In genomic region chr4:104909376-104909775, GRCh38 we compare ENCODE assay signal across 37 cellular contexts.
"Had no signal": no experiment of that assay in that cellular context is flagged by ENCODE, and none has a peak within 500 bp of the region (broad histone marks: within the 10 kb centered on the region; RNA-seq: fewer than 3 reads in every experiment).

No MANE protein-coding gene starts in this region.

- H3K4me1 Mint-ChIP-seq: activated B cell treated with CpG ODN at 0.5 μM for 24 hours; activated CD4-positive, alpha-beta T cell treated with anti-CD3 and anti-CD28 coated beads, Interleukin-2, amount 10 ng/mL, durations not matched to agents 24 days and 14 days; activated naive CD8-positive, alpha-beta T cell treated with anti-CD3 and anti-CD28 coated beads for 36 hours; activated T-helper 17 cell treated with anti-CD3 and anti-CD28 coated beads, Interleukin-2, amount 50 U/mL, for 72 hours had no signal

- H3K27ac Mint-ChIP-seq: activated B cell treated with CpG ODN at 0.5 μM for 24 hours; activated CD4-positive, alpha-beta memory T cell treated with anti-CD3 and anti-CD28 coated beads for 36 hours; activated CD4-positive, alpha-beta T cell treated with anti-CD3 and anti-CD28 coated beads, Interleukin-2, amount 10 ng/mL, durations not matched to agents 24 days and 14 days; activated CD8-positive, alpha-beta T cell treated with anti-CD3 and anti-CD28 coated beads for 36 hours; activated naive CD4-positive, alpha-beta T cell treated with anti-CD3 and anti-CD28 coated beads for 36 hours; activated naive CD4-positive, alpha-beta T cell treated with anti-CD3 and anti-CD28 coated beads, Interleukin-2, amount 50 U/mL, for 72 hours; activated naive CD8-positive, alpha-beta T cell treated with anti-CD3 and anti-CD28 coated beads for 36 hours; activated T-cell treated with anti-CD3 and anti-CD28 coated beads, Interleukin-2, amount 50 U/mL, for 72 hours; activated T-helper 1 cell treated with anti-CD3 and anti-CD28 coated beads, Interleukin-12 subunit alpha, Interleukin-12 subunit beta, Interleukin-2, Interleukin-4 antibody, amounts not matched to agents 30 ng/mL and 10 ng/mL and 1 ng/mL, durations not matched to agents 14 hours and 24 hours and 36 hours; activated T-helper 17 cell treated with anti-CD3 and anti-CD28 coated beads, Interleukin-2, amount 50 U/mL, for 72 hours; T-helper 1 cell treated with Interleukin-12 subunit alpha and Interleukin-12 subunit beta and Interleukin-4 antibody, amounts not matched to agents 30 μg/mL and 1 μg/mL, for 36 hours; T-helper 2 cell treated with Interferon-gamma antibody and Interleukin-4, amounts not matched to agents 5 μg/mL and 100 μg/mL, for 36 hours had no signal

- H3K9me3 Mint-ChIP-seq: activated CD4-positive, alpha-beta memory T cell treated with anti-CD3 and anti-CD28 coated beads for 36 hours; activated T-cell treated with anti-CD3 and anti-CD28 coated beads, Interleukin-2, amount 50 U/mL, for 4 hours; T-helper 1 cell treated with Interleukin-12 subunit alpha and Interleukin-12 subunit beta and Interleukin-4 antibody, amounts not matched to agents 30 μg/mL and 1 μg/mL, for 36 hours; T-helper 2 cell treated with Interferon-gamma antibody and Interleukin-4, amounts not matched to agents 5 μg/mL and 100 μg/mL, for 36 hours had no signal

- H3K27ac ChIP-seq: adrenal gland, body of pancreas, brain microvascular endothelial cell, breast epithelium, VCaP had no signal

- FAIRE-seq: astrocyte, TTC549 had no signal

- H3K4me3 Mint-ChIP-seq: activated B cell treated with CpG ODN at 0.5 μM for 24 hours; activated CD4-positive, alpha-beta memory T cell treated with anti-CD3 and anti-CD28 coated beads for 36 hours; activated CD4-positive, alpha-beta T cell treated with anti-CD3 and anti-CD28 coated beads, Interleukin-2, amount 10 ng/mL, durations not matched to agents 24 days and 14 days; activated CD8-positive, alpha-beta T cell treated with anti-CD3 and anti-CD28 coated beads for 36 hours; activated naive CD4-positive, alpha-beta T cell treated with anti-CD3 and anti-CD28 coated beads for 36 hours; activated naive CD8-positive, alpha-beta T cell treated with anti-CD3 and anti-CD28 coated beads for 36 hours; activated T-cell treated with anti-CD3 and anti-CD28 coated beads, Interleukin-2, amount 50 U/mL, for 4 hours; activated T-cell treated with anti-CD3 and anti-CD28 coated beads, Interleukin-2, amount 50 U/mL, for 72 hours; activated T-helper 1 cell treated with anti-CD3 and anti-CD28 coated beads, Interleukin-12 subunit alpha, Interleukin-12 subunit beta, Interleukin-2, Interleukin-4 antibody, amounts not matched to agents 30 ng/mL and 10 ng/mL and 1 ng/mL, durations not matched to agents 14 hours and 24 hours and 36 hours; activated T-helper 17 cell treated with anti-CD3 and anti-CD28 coated beads, Interleukin-2, amount 50 U/mL, for 72 hours; T-helper 1 cell treated with Interleukin-12 subunit alpha and Interleukin-12 subunit beta and Interleukin-4 antibody, amounts not matched to agents 30 μg/mL and 1 μg/mL, for 36 hours; T-helper 2 cell treated with Interferon-gamma antibody and Interleukin-4, amounts not matched to agents 5 μg/mL and 100 μg/mL, for 36 hours had no signal

- H3K36me3 ChIP-seq: adrenal gland, brain microvascular endothelial cell, breast epithelium had no signal

- ATAC-seq: activated CD8-positive, alpha-beta T cell treated with anti-CD3 and anti-CD28 coated beads for 36 hours; activated naive CD4-positive, alpha-beta T cell treated with anti-CD3 and anti-CD28 coated beads, Interleukin-2, amount 50 U/mL, for 72 hours; activated T-cell treated with anti-CD3 and anti-CD28 coated beads, Interleukin-2, amount 50 U/mL, for 4 hours; activated T-cell treated with anti-CD3 and anti-CD28 coated beads, Interleukin-2, amount 50 U/mL, for 72 hours; activated T-helper 17 cell treated with anti-CD3 and anti-CD28 coated beads, Interleukin-2, amount 50 U/mL, for 72 hours; body of pancreas had no signal

- H3K36me3 Mint-ChIP-seq: activated CD4-positive, alpha-beta memory T cell treated with anti-CD3 and anti-CD28 coated beads for 36 hours; activated naive CD4-positive, alpha-beta T cell treated with anti-CD3 and anti-CD28 coated beads, Interleukin-2, amount 50 U/mL, for 72 hours had no signal

- H3K4me3 ChIP-seq: adrenal gland, body of pancreas, breast epithelium had no signal

- H3K4me1 ChIP-seq: adrenal gland, body of pancreas, breast epithelium had no signal

- H3K27me3 Mint-ChIP-seq: activated B cell treated with CpG ODN at 0.5 μM for 24 hours; activated CD4-positive, alpha-beta memory T cell treated with anti-CD3 and anti-CD28 coated beads for 36 hours; activated CD8-positive, alpha-beta T cell treated with anti-CD3 and anti-CD28 coated beads for 36 hours; activated naive CD8-positive, alpha-beta T cell treated with anti-CD3 and anti-CD28 coated beads for 36 hours had no signal

- DNase-seq: activated B cell treated with CpG ODN at 0.5 μM for 24 hours; activated CD4-positive, alpha-beta memory T cell treated with anti-CD3 and anti-CD28 coated beads for 36 hours; activated CD4-positive, alpha-beta T cell treated with anti-CD3 and anti-CD28 coated beads for 4 hours; activated CD4-positive, alpha-beta T cell treated with anti-CD3 and anti-CD28 coated beads, Interleukin-2, amount 10 ng/mL, durations not matched to agents 24 days and 14 days; activated CD4-positive, alpha-beta T cell treated with anti-CD3 and anti-CD28 coated beads, Interleukin-2, amount 50 U/mL, for 1 hour; activated CD4-positive, alpha-beta T cell treated with anti-CD3 and anti-CD28 coated beads, Interleukin-2, amount 50 U/mL, for 4 hours; activated CD4-positive, CD25-positive, alpha-beta regulatory T cell treated with anti-CD3 and anti-CD28 coated beads, Interleukin-2, amount 50 U/mL, for 72 hours; activated CD8-positive, alpha-beta memory T cell treated with anti-CD3 and anti-CD28 coated beads, Interleukin-2, amount 50 U/mL, for 4 hours; activated CD8-positive, alpha-beta T cell treated with anti-CD3 and anti-CD28 coated beads for 36 hours; activated effector memory CD4-positive, alpha-beta T cell treated with anti-CD3 and anti-CD28 coated beads, Interleukin-2, amount 50 U/mL, for 16 hours; activated gamma-delta T cell treated with Interleukin-2 at 50 U/mL for 16 hours; activated naive CD4-positive, alpha-beta T cell; activated naive CD4-positive, alpha-beta T cell treated with anti-CD3 and anti-CD28 coated beads for 36 hours; activated naive CD4-positive, alpha-beta T cell treated with anti-CD3 and anti-CD28 coated beads, Interleukin-2, amount 50 U/mL, for 16 hours; activated naive CD8-positive, alpha-beta T cell treated with anti-CD3 and anti-CD28 coated beads for 36 hours; activated T-cell treated with anti-CD3 and anti-CD28 coated beads for 4 hours; activated T-cell treated with anti-CD3 and anti-CD28 coated beads, Interleukin-2, amount 50 U/mL, for 1 hour; activated T-cell treated with anti-CD3 and anti-CD28 coated beads, Interleukin-2, amount 50 U/mL, for 4 hours; activated T-cell treated with anti-CD3 and anti-CD28 coated beads, Interleukin-2, amount 50 U/mL, for 72 hours; adrenal gland; amniotic stem cell; aorta; body of pancreas; brain microvascular endothelial cell; central memory CD4-positive, alpha-beta T cell; T-helper 1 cell; T-helper 2 cell; T-helper 9 cell had no signal

- H3K9me3 ChIP-seq: adrenal gland, body of pancreas, breast epithelium had no signal

- H3K27me3 ChIP-seq: adrenal gland, body of pancreas, brain microvascular endothelial cell, breast epithelium had no signal
